In the genomic region with DNA sequence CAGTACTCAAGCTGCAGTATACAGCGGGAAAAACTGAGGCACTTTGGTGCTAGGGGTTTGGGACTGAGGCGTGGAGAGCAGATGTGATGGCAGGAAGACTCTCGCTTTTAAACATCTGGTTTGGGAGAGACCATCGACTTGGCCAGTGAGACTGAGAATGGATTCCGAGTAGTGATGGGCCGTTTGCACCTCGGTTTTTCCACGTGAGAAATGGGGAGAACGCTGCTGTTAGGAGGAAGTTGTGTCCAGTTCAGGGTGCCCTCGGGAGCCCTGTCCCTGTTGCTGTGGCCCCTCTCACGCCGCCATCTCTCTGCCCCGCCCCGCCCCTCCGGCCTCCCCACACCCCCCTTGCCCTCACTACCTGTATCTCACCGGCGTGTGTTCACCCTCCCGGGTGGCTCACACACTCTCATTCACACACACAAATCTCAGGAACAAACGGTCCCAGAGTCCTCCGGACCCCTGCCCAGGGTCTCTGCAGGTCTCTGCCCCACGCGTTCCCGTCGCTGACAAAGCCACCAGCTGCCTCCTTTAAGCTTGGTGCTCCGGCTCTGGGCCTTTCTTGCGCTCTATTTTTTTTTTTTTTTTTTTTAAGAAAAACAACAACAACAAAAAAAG, we compare ENCODE assay signal across 1 cellular context.
TF ChIP-seq lines count a peak whose summit lies in the region.

No MANE protein-coding gene starts in this region.

TF ChIP-seq in K562, 482 proteins besides CTCF, POLR2A, EP300 and RAD21:
- TF ChIP-seq NFIX (CRISPR knock-in tag; IDR thresholded peaks at IDR 0.05; ENCODE audit: low read depth) (no peak), NFXL1 (CRISPR knock-in tag; IDR thresholded peaks at IDR 0.05) (no peak), PCBP2 (IDR thresholded peaks at IDR 0.05; ENCODE audit: low read depth, low read length, poor library complexity, severe bottlenecking) (no peak), POLR2G (IDR thresholded peaks at IDR 0.05; ENCODE audit: low read depth, low read length) (peak; percentile 57), IFI16 (CRISPR knock-in tag; IDR thresholded peaks at IDR 0.05) (no peak)
- TF ChIP-seq, protein P1, sequence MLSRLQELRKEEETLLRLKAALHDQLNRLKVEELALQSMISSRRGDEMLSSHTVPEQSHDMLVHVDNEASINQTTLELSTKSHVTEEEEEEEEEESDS (CRISPR knock-in tag; IDR thresholded peaks at IDR 0.05) = no peak
- TF ChIP-seq, protein P2, sequence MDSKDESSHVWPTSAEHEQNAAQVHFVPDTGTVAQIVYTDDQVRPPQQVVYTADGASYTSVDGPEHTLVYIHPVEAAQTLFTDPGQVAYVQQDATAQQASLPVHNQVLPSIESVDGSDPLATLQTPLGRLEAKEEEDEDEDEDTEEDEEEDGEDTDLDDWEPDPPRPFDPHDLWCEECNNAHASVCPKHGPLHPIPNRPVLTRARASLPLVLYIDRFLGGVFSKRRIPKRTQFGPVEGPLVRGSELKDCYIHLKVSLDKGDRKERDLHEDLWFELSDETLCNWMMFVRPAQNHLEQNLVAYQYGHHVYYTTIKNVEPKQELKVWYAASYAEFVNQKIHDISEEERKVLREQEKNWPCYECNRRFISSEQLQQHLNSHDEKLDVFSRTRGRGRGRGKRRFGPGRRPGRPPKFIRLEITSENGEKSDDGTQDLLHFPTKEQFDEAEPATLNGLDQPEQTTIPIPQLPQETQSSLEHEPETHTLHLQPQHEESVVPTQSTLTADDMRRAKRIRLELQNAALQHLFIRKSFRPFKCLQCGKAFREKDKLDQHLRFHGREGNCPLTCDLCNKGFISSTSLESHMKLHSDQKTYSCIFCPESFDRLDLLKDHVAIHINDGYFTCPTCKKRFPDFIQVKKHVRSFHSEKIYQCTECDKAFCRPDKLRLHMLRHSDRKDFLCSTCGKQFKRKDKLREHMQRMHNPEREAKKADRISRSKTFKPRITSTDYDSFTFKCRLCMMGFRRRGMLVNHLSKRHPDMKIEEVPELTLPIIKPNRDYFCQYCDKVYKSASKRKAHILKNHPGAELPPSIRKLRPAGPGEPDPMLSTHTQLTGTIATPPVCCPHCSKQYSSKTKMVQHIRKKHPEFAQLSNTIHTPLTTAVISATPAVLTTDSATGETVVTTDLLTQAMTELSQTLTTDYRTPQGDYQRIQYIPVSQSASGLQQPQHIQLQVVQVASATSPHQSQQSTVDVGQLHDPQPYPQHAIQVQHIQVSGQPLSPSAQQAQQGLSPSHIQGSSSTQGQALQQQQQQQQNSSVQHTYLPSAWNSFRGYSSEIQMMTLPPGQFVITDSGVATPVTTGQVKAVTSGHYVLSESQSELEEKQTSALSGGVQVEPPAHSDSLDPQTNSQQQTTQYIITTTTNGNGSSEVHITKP (IDR thresholded peaks at IDR 0.05; ENCODE audit: partially characterized antibody) = peak; percentile 62
